10 cellular contexts compared by ENCODE assay signal in the genomic region with DNA sequence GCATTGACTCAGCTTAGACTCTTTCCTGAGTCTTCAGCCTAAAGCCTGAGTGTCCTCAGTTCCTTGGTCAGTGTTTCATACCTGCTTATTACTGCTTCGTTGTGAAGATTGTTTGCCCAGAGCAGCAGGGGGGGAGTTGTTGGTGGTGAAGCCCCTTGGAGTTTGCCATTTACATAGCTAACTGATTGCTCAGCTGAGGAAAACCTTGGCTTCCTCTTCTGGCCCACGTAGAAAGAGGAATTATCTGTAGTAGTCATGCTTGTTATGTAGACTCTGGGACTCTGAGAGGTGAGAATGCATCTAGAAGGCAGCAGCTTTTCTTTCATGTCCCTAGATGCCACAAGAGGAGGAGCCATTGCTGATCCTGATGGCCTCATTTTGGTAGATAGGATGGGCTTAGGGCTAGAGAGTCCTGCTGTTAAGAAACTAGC.
DNase-seq lines count a peak whose midpoint lies in the region; ATAC-seq, FAIRE-seq and TF ChIP-seq lines count a peak whose summit lies in the region.
"Had no signal": no experiment of that assay in that cellular context is flagged by ENCODE, and none has a peak within 500 bp of the region (broad histone marks: within the 10 kb centered on the region; RNA-seq: fewer than 3 reads in every experiment).

No MANE protein-coding gene starts in this region.

- no peaks in the 10 kb centered on the region for H3K9me3 Mint-ChIP-seq in activated naive CD8-positive, alpha-beta T cell treated with anti-CD3 and anti-CD28 coated beads, Interleukin-2, amount 50 U/mL, for 24 hours

- POLR2A ChIA-PET in HepG2 (lab: Yijun Ruan, JAX): no interaction called here

- TF ChIP-seq POLR2A in HepG2 (IDR thresholded peaks at IDR 0.05; ENCODE audit: insufficient read depth in 1 of 2, low read depth in 2 of 2, low read length in 2 of 2) (no peak), right lobe of liver (IDR thresholded peaks at IDR 0.05) (no peak), stomach (IDR thresholded peaks at IDR 0.05) (no peak), vagina (IDR thresholded peaks at IDR 0.05) (no peak)

- TF ChIP-seq RAD21 in HepG2 (CRISPR knock-in tag; IDR thresholded peaks at IDR 0.05): no peak

- no peak overlapping the region for H3K4me2 ChIP-seq in HepG2 (ENCODE audit: low read depth, low read length)

- H3K4me1 ChIP-seq in HepG2 (ENCODE audit: insufficient read depth, low read length) (peaks cover 32% of the 10 kb centered on the region), right lobe of liver (peaks cover 0 to 5% (median 0%) of the 10 kb centered on the region in 4 donors), stomach (peaks cover 0 to 38% (median 21%) of the 10 kb centered on the region in 4 donors), vagina (peaks cover 19% of the 10 kb centered on the region)

- no peak overlapping the region for H3K27ac Mint-ChIP-seq in activated naive CD8-positive, alpha-beta T cell treated with anti-CD3 and anti-CD28 coated beads, Interleukin-2, amount 50 U/mL, for 24 hours

- H2AFZ ChIP-seq in HepG2 (ENCODE audit: low read length): no peak overlapping the region

- H3K9me3 ChIP-seq in HepG2 (ENCODE audit: low read length) (no peaks in the 10 kb centered on the region), right lobe of liver (no peaks in the 10 kb centered on the region), stomach (no peaks in the 10 kb centered on the region), vagina (no peaks in the 10 kb centered on the region)

- 0 out of 2 replicates have a peak, but pooled peaks cover 8% of the 10 kb centered on the region for H4K20me1 ChIP-seq in HepG2 (ENCODE audit: insufficient read depth, low read length)

- in situ Hi-C loops in HepG2 (cut with HindIII; ENCODE audit: extremely low pct_ligation_motif_present, low pct_unique_long_range_greater_than_20kb): no loop called here

- H3K4me3 Mint-ChIP-seq in activated naive CD8-positive, alpha-beta T cell treated with anti-CD3 and anti-CD28 coated beads, Interleukin-2, amount 50 U/mL, for 24 hours: no peak overlapping the region

- TF ChIP-seq CTCF in HepG2 (CRISPR knock-in tag; IDR thresholded peaks at IDR 0.05) (no peak), right lobe of liver (IDR thresholded peaks at IDR 0.05) (no peak), stomach (IDR thresholded peaks at IDR 0.05) (no peak), vagina (IDR thresholded peaks at IDR 0.05) (no peak)

- intact Hi-C loops in HepG2 (cut with micrococcal nuclease; ENCODE audit: unreplicated experiment): no loop called here
- intact Hi-C loops in right lobe of liver (cut with DNase I): no loop called here
- intact Hi-C loops in stomach (cut with DNase I; ENCODE audit: low total_unique reads): no loop called here
- intact Hi-C loops in vagina (cut with DNase I): no loop called here

- no peaks in the 10 kb centered on the region for H3K79me2 ChIP-seq in HepG2 (ENCODE audit: insufficient read depth, low read length)

- H3K4me1 Mint-ChIP-seq in activated naive CD8-positive, alpha-beta T cell treated with anti-CD3 and anti-CD28 coated beads, Interleukin-2, amount 50 U/mL, for 24 hours: peaks cover 9% of the 10 kb centered on the region

- CTCF ChIA-PET in HepG2 (lab: Yijun Ruan, JAX; ENCODE audit: low intra/inter-chr PET ratio, low total read pairs): no interaction called here

- H3K27me3 ChIP-seq in HepG2 (ENCODE audit: control insufficient read depth in 1 of 2, insufficient read depth in 2 of 2, low read length in 2 of 2) (no peaks in the 10 kb centered on the region), right lobe of liver (no peaks in the 10 kb centered on the region), stomach (no peaks in the 10 kb centered on the region), vagina (no peaks in the 10 kb centered on the region)

- 0 out of 5 replicates have a peak, but pooled peaks cover 0 to 2% of the 10 kb centered on the region in 2 experiments for H3K36me3 ChIP-seq in HepG2 (replicated peaks in 1 of 2; ENCODE audit: control insufficient read depth in 1 of 2, insufficient read depth in 2 of 2, low read length in 2 of 2)
- no peaks in the 10 kb centered on the region for H3K36me3 ChIP-seq in right lobe of liver
- H3K36me3 ChIP-seq in stomach: no peaks in the 10 kb centered on the region
- no peaks in the 10 kb centered on the region for H3K36me3 ChIP-seq in vagina

- 33% methylated on average over 2 of the region's 2 CpGs for whole genome bisulfite sequencing in HepG2 (ENCODE audit: low lambda C conversion rate)
- 53% methylated on average over 2 of the region's 2 CpGs for WGBS in right lobe of liver (ENCODE audit: insufficient coverage, low coverage, low lambda C conversion rate, missing lambda C conversion rate)
- 14 to 28% (median 26%) methylated on average over 2 of the region's 2 CpGs for WGBS in stomach, 5 donors

- no peak for FAIRE-seq in HepG2 (lab: Jason Lieb, UNC)

- no peak for TF ChIP-seq EP300 in HepG2 (IDR thresholded peaks at IDR 0.05; ENCODE audit: low read depth in 2 of 2, low read length in 2 of 2)
- TF ChIP-seq EP300 in HepG2 (CRISPR knock-in tag; IDR thresholded peaks at IDR 0.05; ENCODE audit: borderline replicate concordance): no peak
- no peak for TF ChIP-seq EP300 in stomach (IDR thresholded peaks at IDR 0.05)

- no peak overlapping the region for H3K9ac ChIP-seq in HepG2 (ENCODE audit: insufficient read depth, low read depth, low read length)

- BruUV-seq in HepG2 (replicated peaks; lab: Mats Ljungman, UMichigan): no TSS peak

- no peaks in the 10 kb centered on the region for H3K36me3 Mint-ChIP-seq in activated naive CD8-positive, alpha-beta T cell treated with anti-CD3 and anti-CD28 coated beads, Interleukin-2, amount 50 U/mL, for 24 hours (ENCODE audit: low read depth)

- DNase-seq in HepG2 (ENCODE audit: low spot score): peak; percentile 26
- DNase-seq in right lobe of liver: no peak
- DNase-seq in SKM-1 (lab: John Stamatoyannopoulos, UW; ENCODE audit: unreplicated experiment): peak; percentile 32
- peak; percentile 81 for DNase-seq in glomerular visceral epithelial cell (ENCODE audit: extremely low spot score)
- DNase-seq in activated CD4-positive, CD25-positive, alpha-beta regulatory T cell treated with anti-CD3 and anti-CD28 coated beads, Interleukin-2, amount 50 U/mL, for 72 hours: no peak
- no peak for DNase-seq in activated naive CD8-positive, alpha-beta T cell treated with anti-CD3 and anti-CD28 coated beads, Interleukin-2, amount 50 U/mL, for 24 hours
- no peak for DNase-seq in stomach
- no peak for DNase-seq in vagina (ENCODE audit: extremely low spot score in 2 of 2)
- DNase-seq: DMS 273 treated with DMSO at 0.1 percent for 48 hours; stimulated activated naive CD4-positive, alpha-beta T cell treated with Interleukin-2 at 50 U/mL for 16 hours had no signal

- no peak overlapping the region for H3K27ac ChIP-seq in HepG2 (ENCODE audit: extremely low read length, insufficient read depth, low read length)
- H3K27ac ChIP-seq in right lobe of liver: no peak overlapping the region
- no peak overlapping the region for H3K27ac ChIP-seq in stomach
- H3K27ac ChIP-seq in vagina: no peak overlapping the region

- H3K4me3 ChIP-seq in HepG2 (replicated peaks in 1 of 3; ENCODE audit: insufficient read depth in 1 of 3, low read depth in 2 of 3, low read length in 3 of 3) (no peak overlapping the region), right lobe of liver (no peak overlapping the region), stomach (no peak overlapping the region), vagina (no peak overlapping the region)

- ATAC-seq in HepG2: no peak; the same call in 2 of the 3 replicates
- no peak for ATAC-seq in right lobe of liver
- no peak for ATAC-seq in activated naive CD8-positive, alpha-beta T cell treated with anti-CD3 and anti-CD28 coated beads, Interleukin-2, amount 50 U/mL, for 24 hours

- H3K27me3 Mint-ChIP-seq in activated naive CD8-positive, alpha-beta T cell treated with anti-CD3 and anti-CD28 coated beads, Interleukin-2, amount 50 U/mL, for 24 hours: no peaks in the 10 kb centered on the region

TF ChIP-seq in HepG2, 621 proteins besides CTCF, POLR2A, EP300 and RAD21:
- TF ChIP-seq RAD51 (IDR thresholded peaks at IDR 0.05; ENCODE audit: borderline replicate concordance) (no peak), ZNF563 (CRISPR knock-in tag; IDR thresholded peaks at IDR 0.05) (no peak), ZNF841 (CRISPR knock-in tag; IDR thresholded peaks at IDR 0.05; ENCODE audit: borderline replicate concordance) (no peak), CHCHD3 (CRISPR knock-in tag; IDR thresholded peaks at IDR 0.05) (no peak), TSC22D2 (CRISPR knock-in tag; IDR thresholded peaks at IDR 0.05; ENCODE audit: borderline replicate concordance) (no peak), FOXM1 (CRISPR knock-in tag; IDR thresholded peaks at IDR 0.05) (no peak), SRSF4 (IDR thresholded peaks at IDR 0.05; ENCODE audit: low read depth, low read length, poor library complexity, severe bottlenecking) (no peak), NR2F2 (IDR thresholded peaks at IDR 0.05; ENCODE audit: borderline replicate concordance, low read depth) (no peak), TCF7 (IDR thresholded peaks at IDR 0.05; ENCODE audit: low read depth) (no peak), PHF8 (CRISPR knock-in tag; IDR thresholded peaks at IDR 0.05) (no peak), SIX1 (CRISPR knock-in tag; IDR thresholded peaks at IDR 0.05; ENCODE audit: borderline replicate concordance) (no peak), NONO (IDR thresholded peaks at IDR 0.05) (no peak), NONO (CRISPR knock-in tag; conservative IDR thresholded peaks at IDR 0.05) (no peak), ZNF570 (CRISPR knock-in tag; IDR thresholded peaks at IDR 0.05; ENCODE audit: borderline replicate concordance) (no peak), ZNF260 (CRISPR knock-in tag; IDR thresholded peaks at IDR 0.05; ENCODE audit: borderline replicate concordance, low read depth) (no peak), FOSL1 (CRISPR knock-in tag; IDR thresholded peaks at IDR 0.05; ENCODE audit: borderline replicate concordance) (no peak)

Comparison
In these comparisons a context has a peak if more than half of its experiments do, and no peak if none do; other contexts are left out.
1. DNase-seq: peak in HepG2 (single experiment), SKM-1 (single experiment) and glomerular visceral epithelial cell (single experiment); none in right lobe of liver (0 of 3), activated CD4-positive, CD25-positive, alpha-beta regulatory T cell treated with anti-CD3 and anti-CD28 coated beads, Interleukin-2, amount 50 U/mL, for 72 hours (single experiment), activated naive CD8-positive, alpha-beta T cell treated with anti-CD3 and anti-CD28 coated beads, Interleukin-2, amount 50 U/mL, for 24 hours (single experiment), stomach (single experiment) and vagina (0 of 2).